1 cellular context compared by ENCODE assay signal in the genomic region with DNA sequence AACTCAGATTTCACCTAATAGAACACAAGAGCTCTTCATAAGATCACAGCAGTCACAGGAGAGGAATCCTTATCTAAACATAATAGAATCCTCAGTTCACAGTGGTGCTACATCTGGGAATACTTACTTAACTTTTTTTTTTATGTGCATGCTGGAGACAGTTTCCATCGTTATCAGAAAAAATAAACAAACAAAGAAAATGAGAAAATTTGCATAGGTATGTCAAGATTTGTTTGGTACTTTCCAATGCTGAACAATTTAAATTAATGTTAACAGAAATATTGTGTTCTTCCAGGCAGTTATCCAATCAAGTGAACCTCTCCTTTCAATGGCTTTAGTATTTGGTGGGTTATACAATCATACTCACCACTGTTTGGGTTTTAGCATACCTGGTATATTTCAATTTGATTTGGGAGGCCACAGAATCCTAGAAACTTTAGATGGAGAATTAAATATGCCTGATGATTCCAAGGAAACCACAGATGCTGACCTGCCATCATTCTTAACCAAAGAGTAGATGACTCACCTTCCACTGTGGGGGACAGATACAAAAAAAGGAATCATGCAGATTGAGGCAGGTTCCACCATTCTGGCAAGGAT.
TF ChIP-seq lines count a peak whose summit lies in the region.

No MANE protein-coding gene starts in this region.

TF ChIP-seq in H1, 55 proteins besides CTCF, POLR2A, EP300 and RAD21:
- 0 out of 2 replicates have a peak, but pooled peaks have one; percentile 33 for TF ChIP-seq JUND (IDR thresholded peaks at IDR 0.05; ENCODE audit: low read length)
- TF ChIP-seq GTF2F1 (IDR thresholded peaks at IDR 0.05; ENCODE audit: borderline replicate concordance, low read depth, low read length): no peak
